In genomic region chr17:33647976-33648375, GRCh38 we compare ENCODE assay signal across 10 cellular contexts.
DNase-seq lines count a peak whose midpoint lies in the region; ATAC-seq and TF ChIP-seq lines count a peak whose summit lies in the region.
"Had no signal": no experiment of that assay in that cellular context is flagged by ENCODE, and none has a peak within 500 bp of the region (broad histone marks: within the 10 kb centered on the region; RNA-seq: fewer than 3 reads in every experiment).

No MANE protein-coding gene starts in this region.

- H3K4me1 Mint-ChIP-seq in chondrocyte (ENCODE audit: low read depth) (no peaks in the 10 kb centered on the region), mesothelial cell of epicardium (no peaks in the 10 kb centered on the region)
- no peaks in the 10 kb centered on the region for H3K4me1 Mint-ChIP-seq in CD8-positive, alpha-beta T cell (ENCODE audit: low read depth)

- no peak overlapping the region for H2AFZ ChIP-seq in KMS-11 (ENCODE audit: low read depth)

- no peaks in the 10 kb centered on the region for H3K9me3 ChIP-seq in CD8-positive, alpha-beta T cell (ENCODE audit: low read length)

- H3K27ac Mint-ChIP-seq in chondrocyte (ENCODE audit: unreplicated experiment) (no peak overlapping the region), mesothelial cell of epicardium (no peak overlapping the region)
- H3K27ac Mint-ChIP-seq in CD8-positive, alpha-beta T cell = no peak overlapping the region
- H3K27ac Mint-ChIP-seq: activated T-helper 2 cell treated with anti-CD3 and anti-CD28 coated beads, Interferon-gamma antibody, Interleukin-2, Interleukin-4, amounts not matched to agents 10 μg/mL and 5 μg/mL and 100 μg/mL, durations not matched to agents 14 hours and 24 hours and 36 hours had no signal

- no peaks in the 10 kb centered on the region for H3K27me3 ChIP-seq in KMS-11 (ENCODE audit: insufficient read depth, low read depth)
- no peaks in the 10 kb centered on the region for H3K27me3 ChIP-seq in CD8-positive, alpha-beta T cell (ENCODE audit: insufficient read depth, low read length)

- CTCF ChIA-PET in CD8-positive, alpha-beta T cell (lab: Charles Lee) = no interaction called here

- TF ChIP-seq CTCF in KMS-11 (conservative IDR thresholded peaks at IDR 0.05; ENCODE audit: low read depth, low read length) (peak; percentile 49), chondrocyte (IDR thresholded peaks at IDR 0.05) (peak; percentile 72), mesothelial cell of epicardium (IDR thresholded peaks at IDR 0.05; ENCODE audit: unreplicated experiment) (peak; percentile 48)
- TF ChIP-seq CTCF in CD8-positive, alpha-beta T cell (IDR thresholded peaks at IDR 0.05) = no peak

- no peak overlapping the region for H3K4me2 ChIP-seq in KMS-11

- H3K4me1 ChIP-seq in KMS-11 (ENCODE audit: low read depth, poor library complexity, severe bottlenecking) = no peaks in the 10 kb centered on the region
- no peaks in the 10 kb centered on the region for H3K4me1 ChIP-seq in CD8-positive, alpha-beta T cell (ENCODE audit: insufficient read depth, low read length)

- POLR2A ChIA-PET in CD8-positive, alpha-beta T cell (lab: Charles Lee) = no interaction called here

- intact Hi-C loops in CD8-positive, alpha-beta T cell (cut with DNase I, micrococcal nuclease) = no loop called here

- H3K4me3 ChIP-seq in KMS-11 (IDR thresholded peaks at IDR 0.05; ENCODE audit: insufficient read depth, low read depth, low read length) = no peak overlapping the region
- H3K4me3 ChIP-seq in CD8-positive, alpha-beta T cell (ENCODE audit: low read depth, low read length) = no peak overlapping the region

- H3K79me2 ChIP-seq in KMS-11 (ENCODE audit: insufficient read depth, low read depth) = no peaks in the 10 kb centered on the region

- no peak for ATAC-seq in CD8-positive, alpha-beta T cell
- ATAC-seq in GM21447 (IDR thresholded peaks at IDR 0.05; ENCODE audit: unreplicated experiment) = no peak

- no peak overlapping the region for H3K27ac ChIP-seq in KMS-11
- H3K27ac ChIP-seq in CD8-positive, alpha-beta T cell (ENCODE audit: low read depth, low read length) = no peak overlapping the region

- DNase-seq in DMS114 treated with DMSO at 0.1 percent for 48 hours (lab: John Stamatoyannopoulos, UW; ENCODE audit: unreplicated experiment) (peak; percentile 9), chondrocyte (ENCODE audit: low spot score) (no peak), mesothelial cell of epicardium (ENCODE audit: low spot score in 2 of 2, unreplicated experiment in 2 of 2) (no peak), NCI-H2107 treated with DMSO at 0.1 percent for 48 hours (lab: John Stamatoyannopoulos, UW; ENCODE audit: unreplicated experiment) (no peak), NCI-H524 treated with DMSO at 0.1 percent for 48 hours (lab: John Stamatoyannopoulos, UW) (no peak)
- no peak for DNase-seq in CD8-positive, alpha-beta T cell
- DNase-seq: NCI-H187 had no signal

- no peak overlapping the region for H3K9ac ChIP-seq in KMS-11

- peaks cover 15% of the 10 kb centered on the region for H3K27me3 Mint-ChIP-seq in chondrocyte (ENCODE audit: low read depth)
- H3K27me3 Mint-ChIP-seq in mesothelial cell of epicardium (ENCODE audit: low read depth) = peaks cover 69% of the 10 kb centered on the region
- peaks cover 16% of the 10 kb centered on the region for H3K27me3 Mint-ChIP-seq in CD8-positive, alpha-beta T cell (ENCODE audit: low read depth)

- no peak overlapping the region for H3K4me3 Mint-ChIP-seq in chondrocyte (ENCODE audit: unreplicated experiment)
- no peak overlapping the region for H3K4me3 Mint-ChIP-seq in mesothelial cell of epicardium
- H3K4me3 Mint-ChIP-seq in CD8-positive, alpha-beta T cell = no peak overlapping the region

- H3K9me3 Mint-ChIP-seq in chondrocyte (ENCODE audit: low read depth) = no peaks in the 10 kb centered on the region
- no peaks in the 10 kb centered on the region for H3K9me3 Mint-ChIP-seq in mesothelial cell of epicardium
- H3K9me3 Mint-ChIP-seq in CD8-positive, alpha-beta T cell = no peaks in the 10 kb centered on the region
- H3K9me3 Mint-ChIP-seq: activated T-helper 2 cell treated with anti-CD3 and anti-CD28 coated beads, Interferon-gamma antibody, Interleukin-2, Interleukin-4, amounts not matched to agents 10 μg/mL and 5 μg/mL and 100 μg/mL, durations not matched to agents 14 hours and 24 hours and 36 hours had no signal

- H3K36me3 Mint-ChIP-seq in chondrocyte (ENCODE audit: low read depth) (no peaks in the 10 kb centered on the region), mesothelial cell of epicardium (no peaks in the 10 kb centered on the region)
- H3K36me3 Mint-ChIP-seq in CD8-positive, alpha-beta T cell = no peaks in the 10 kb centered on the region

- no peaks in the 10 kb centered on the region for H3K36me3 ChIP-seq in KMS-11 (ENCODE audit: insufficient read depth)
- H3K36me3 ChIP-seq in CD8-positive, alpha-beta T cell (ENCODE audit: insufficient read depth, low read length) = no peaks in the 10 kb centered on the region

- H4K20me1 ChIP-seq in KMS-11 (ENCODE audit: insufficient read depth) = no peaks in the 10 kb centered on the region
